In genomic region chr1:244451539-244451950, GRCh38 we compare ENCODE assay signal across 2 cellular contexts.
TF ChIP-seq lines count a peak whose summit lies in the region.

Gene ADSS2 (minus strand): TSS chr1:244451909. CDS start chr1:244451817, 92 bp downstream.

TF ChIP-seq in HEK293, 187 proteins besides CTCF, POLR2A, EP300 and RAD21 (continued from another document and continues in another):
- TF ChIP-seq AEBP2 (tag by site-specific recombination; IDR thresholded peaks at IDR 0.05; ENCODE audit: borderline replicate concordance) (no peak), ZFHX2 (tag by site-specific recombination; conservative IDR thresholded peaks at IDR 0.05) (no peak; the same call in 1 of the 2 replicates), ZNF600 (tag by site-specific recombination; IDR thresholded peaks at IDR 0.05) (peak; percentile 79), GLIS1 (tag by site-specific recombination; IDR thresholded peaks at IDR 0.05) (no peak), ZNF221 (tag by site-specific recombination; IDR thresholded peaks at IDR 0.05; ENCODE audit: borderline replicate concordance) (no peak), SCRT2 (tag by site-specific recombination; IDR thresholded peaks at IDR 0.05) (no peak), ATF2 (tag by site-specific recombination; IDR thresholded peaks at IDR 0.05; ENCODE audit: low read depth) (no peak), ZNF404 (tag by site-specific recombination; IDR thresholded peaks at IDR 0.05) (no peak), ZNF157 (tag by site-specific recombination; IDR thresholded peaks at IDR 0.05) (no peak), ZNF776 (tag by site-specific recombination; IDR thresholded peaks at IDR 0.05; ENCODE audit: borderline replicate concordance) (no peak), ZSCAN30 (tag by site-specific recombination; IDR thresholded peaks at IDR 0.05) (peak; percentile 96), ZBTB17 (tag by site-specific recombination; IDR thresholded peaks at IDR 0.05) (no peak), ZNF366 (tag by site-specific recombination; conservative IDR thresholded peaks at IDR 0.05) (no peak), ZNF677 (tag by site-specific recombination; IDR thresholded peaks at IDR 0.05) (no peak), REPIN1 (tag by site-specific recombination; IDR thresholded peaks at IDR 0.05; ENCODE audit: low read depth) (no peak), ZNF19 (tag by site-specific recombination; IDR thresholded peaks at IDR 0.05; ENCODE audit: low read depth) (no peak), ZNF521 (tag by site-specific recombination; IDR thresholded peaks at IDR 0.05) (no peak), ZNF324 (tag by site-specific recombination; IDR thresholded peaks at IDR 0.05) (peak; percentile 78), ZNF394 (tag by site-specific recombination; IDR thresholded peaks at IDR 0.05; ENCODE audit: borderline replicate concordance) (peak; percentile 26; the same call in 1 of the 2 replicates), WT1 (tag by site-specific recombination; IDR thresholded peaks at IDR 0.05) (no peak), ZNF175 (tag by site-specific recombination; IDR thresholded peaks at IDR 0.05) (no peak), ZNF223 (tag by site-specific recombination; IDR thresholded peaks at IDR 0.05) (no peak), ZXDB (tag by site-specific recombination; IDR thresholded peaks at IDR 0.05) (no peak; the same call in none of the 2 replicates), GFI1B (tag by site-specific recombination; IDR thresholded peaks at IDR 0.05) (no peak), ZNF16 (tag by site-specific recombination; IDR thresholded peaks at IDR 0.05; ENCODE audit: low read depth) (peak; percentile 12; the same call in 1 of the 2 replicates), BCL6B (tag by site-specific recombination; IDR thresholded peaks at IDR 0.05) (no peak)

TF ChIP-seq in HepG2, 621 proteins besides CTCF, POLR2A, EP300 and RAD21 (continued from another document and continues in another):
- TF ChIP-seq ZXDC (CRISPR knock-in tag; IDR thresholded peaks at IDR 0.05) (no peak), ZNF605 (CRISPR knock-in tag; IDR thresholded peaks at IDR 0.05) (0 out of 2 replicates have a peak, but pooled peaks have one; percentile 30), YEATS2 (CRISPR knock-in tag; IDR thresholded peaks at IDR 0.05; ENCODE audit: borderline replicate concordance) (no peak), TCF7 (IDR thresholded peaks at IDR 0.05; ENCODE audit: low read depth) (no peak), DZIP1 (CRISPR knock-in tag; IDR thresholded peaks at IDR 0.05) (peak; percentile 69; the same call in 1 of the 2 replicates), NR0B2 (CRISPR knock-in tag; IDR thresholded peaks at IDR 0.05) (no peak; the same call in 1 of the 2 replicates), PAXIP1 (CRISPR knock-in tag; conservative IDR thresholded peaks at IDR 0.05) (no peak), ZNF558 (CRISPR knock-in tag; IDR thresholded peaks at IDR 0.05; ENCODE audit: borderline replicate concordance) (peak; percentile 69; the same call in 1 of the 2 replicates), SRSF4 (IDR thresholded peaks at IDR 0.05; ENCODE audit: low read depth, low read length, poor library complexity, severe bottlenecking) (no peak), ZNF33B (CRISPR knock-in tag; IDR thresholded peaks at IDR 0.05) (no peak), RARA (CRISPR knock-in tag; IDR thresholded peaks at IDR 0.05) (peak; percentile 23; the same call in 1 of the 2 replicates), ZSCAN31 (CRISPR knock-in tag; IDR thresholded peaks at IDR 0.05; ENCODE audit: low read depth) (peak; percentile 90), HOXA7 (CRISPR knock-in tag; IDR thresholded peaks at IDR 0.05) (no peak), ZNF574 (CRISPR knock-in tag; IDR thresholded peaks at IDR 0.05) (no peak; the same call in 1 of the 2 replicates), CHD4 (IDR thresholded peaks at IDR 0.05; ENCODE audit: borderline replicate concordance, low read length) (no peak), SIX4 (CRISPR knock-in tag; IDR thresholded peaks at IDR 0.05) (no peak), FOXO1 (CRISPR knock-in tag; IDR thresholded peaks at IDR 0.05) (no peak), PCBP2 (optimal IDR thresholded peaks at IDR 0.05; ENCODE audit: low read depth, low read length, poor library complexity, severe bottlenecking) (no peak), PRDM4 (CRISPR knock-in tag; IDR thresholded peaks at IDR 0.05; ENCODE audit: borderline replicate concordance) (no peak), POGK (CRISPR knock-in tag; conservative IDR thresholded peaks at IDR 0.05) (peak; percentile 70), ZNF414 (CRISPR knock-in tag; IDR thresholded peaks at IDR 0.05) (peak; percentile 49; the same call in 1 of the 2 replicates), PHF8 (CRISPR knock-in tag; IDR thresholded peaks at IDR 0.05) (peak; percentile 88), NCOR1 (IDR thresholded peaks at IDR 0.05; ENCODE audit: borderline replicate concordance, low read length) (no peak)
